Comparison of ENCODE assay signal across 21 cellular contexts in genomic region chr10:28906934-28907333, GRCh38.
DNase-seq lines count a peak whose midpoint lies in the region; ATAC-seq, FAIRE-seq and TF ChIP-seq lines count a peak whose summit lies in the region.
"Had no signal": no experiment of that assay in that cellular context is flagged by ENCODE, and none has a peak within 500 bp of the region (broad histone marks: within the 10 kb centered on the region; RNA-seq: fewer than 3 reads in every experiment).

No MANE protein-coding gene starts in this region.

- H3K27me3 ChIP-seq in ascending aorta (no peaks in the 10 kb centered on the region), foreskin keratinocyte (no peaks in the 10 kb centered on the region), A673 (replicated peaks; ENCODE audit: insufficient read depth, low read depth, low read length, poor library complexity) (no peaks in the 10 kb centered on the region)
- H3K27me3 ChIP-seq: suprapubic skin had no signal

- H3K4me1 ChIP-seq in A549 (peaks cover 34% of the 10 kb centered on the region), ascending aorta (peaks cover 6 to 40% of the 10 kb centered on the region in 2 donors), foreskin keratinocyte (peaks cover 11% of the 10 kb centered on the region), A673 (ENCODE audit: insufficient read depth, low read length, poor library complexity, severe bottlenecking) (no peaks in the 10 kb centered on the region)
- H3K4me1 ChIP-seq: suprapubic skin had no signal

- FAIRE-seq in A549 (lab: Jason Lieb, UNC) = no peak

- CTCF ChIA-PET in A549 (lab: Yijun Ruan, JAX) = interaction anchor here (1.0 to 1.3 kb wide), 2 partner anchors 15 to 32 kb away, joined by 3 to 5 read pairs; no protein-coding TSS in a partner anchor
- CTCF ChIA-PET in A673 (lab: Charles Lee) = no interaction called here

- H3K36me3 ChIP-seq in ascending aorta (no peaks in the 10 kb centered on the region), A673 (ENCODE audit: insufficient read depth, low read length, poor library complexity, severe bottlenecking) (no peaks in the 10 kb centered on the region)
- H3K36me3 ChIP-seq: suprapubic skin had no signal

- BruUV-seq in A673 (replicated peaks; lab: Mats Ljungman, UMichigan) = no TSS peak

- DNase-seq in A549 (ENCODE audit: low read depth in 1 of 2, low spot score in 1 of 2) (no peak), HT1080 (ENCODE audit: low read depth) (peak; percentile 64), ascending aorta (ENCODE audit: low spot score in 2 of 2) (no peak), foreskin keratinocyte (no peak), A673 (ENCODE audit: low spot score) (no peak), HT-29 (ENCODE audit: low spot score) (no peak), AG08396 (ENCODE audit: low spot score) (no peak)
- DNase-seq: ACHN; activated CD4-positive, alpha-beta T cell treated with anti-CD3 and anti-CD28 coated beads, Interleukin-2, amount 50 U/mL, for 4 hours; activated naive CD4-positive, alpha-beta T cell; aorta; CD4-positive, alpha-beta T cell; DMS153; foreskin fibroblast; naive B cell; NCI-H1417 treated with DMSO at 0.1 percent for 48 hours; NCI-H69; SHP77; T-helper 1 cell had no signal

- H3K27ac ChIP-seq in A549 (peak overlapping the region; percentile 29 to 48; a peak in 3 of 6 replicates), ascending aorta (peak overlapping the region; percentile 12 to 53), foreskin keratinocyte (no peak overlapping the region), A673 (ENCODE audit: low read depth, low read length, poor library complexity, severe bottlenecking) (no peak overlapping the region)
- H3K27ac ChIP-seq: suprapubic skin had no signal

- POLR2A ChIA-PET in A549 (lab: Yijun Ruan, JAX) (no interaction called here), A673 (lab: Charles Lee; ENCODE audit: low non-redundant PET) (no interaction called here)

- TF ChIP-seq EP300 in A549 (IDR thresholded peaks at IDR 0.05) = no peak

- TF ChIP-seq CTCF in A549 (IDR thresholded peaks at IDR 0.05) = no peak
- no peak for TF ChIP-seq CTCF in ascending aorta (IDR thresholded peaks at IDR 0.05)
- no peak for TF ChIP-seq CTCF in foreskin keratinocyte (conservative IDR thresholded peaks at IDR 0.05)
- TF ChIP-seq CTCF in A673 (conservative IDR thresholded peaks at IDR 0.05; ENCODE audit: low read depth, low read length) = no peak

- H3K4me2 ChIP-seq in A549 = peak overlapping the region; percentile 32; the same call in 2 of the 3 replicates

- intact Hi-C loops in ascending aorta (cut with DNase I) = loop anchor here (5.0 kb wide), 1 partner anchor 100 kb away; no protein-coding TSS in a partner anchor
- intact Hi-C loops in A673 (cut with micrococcal nuclease; ENCODE audit: unreplicated experiment) = no loop called here

- 84% methylated on average over 3 of the region's 3 CpGs for WGBS in A549 (ENCODE audit: missing lambda C conversion rate)

- TF ChIP-seq POLR2A in A549 (IDR thresholded peaks at IDR 0.05; ENCODE audit: low read length) = no peak

- ATAC-seq in A549 (no peak), foreskin keratinocyte (peak; percentile 40), GM18868 (IDR thresholded peaks at IDR 0.05; ENCODE audit: unreplicated experiment) (no peak)

- H3K4me3 ChIP-seq in A549 (no peak overlapping the region), ascending aorta (no peak overlapping the region), A673 (ENCODE audit: low read depth, low read length, poor library complexity, severe bottlenecking) (no peak overlapping the region)
- H3K4me3 ChIP-seq: suprapubic skin had no signal

- TF ChIP-seq RAD21 in A549 (conservative IDR thresholded peaks at IDR 0.05 in 1 of 2, IDR thresholded peaks at IDR 0.05 in 1 of 2) = no peak

- H3K9me3 ChIP-seq in A549 (no peaks in the 10 kb centered on the region), ascending aorta (no peaks in the 10 kb centered on the region), A673 (ENCODE audit: low read depth, low read length, poor library complexity, severe bottlenecking) (no peaks in the 10 kb centered on the region)
- H3K9me3 ChIP-seq: suprapubic skin had no signal

TF ChIP-seq in A549, 52 proteins besides CTCF, POLR2A, EP300 and RAD21:
- TF ChIP-seq FOSL2 (IDR thresholded peaks at IDR 0.05) (no peak), FOSL2 (CRISPR knock-in tag; IDR thresholded peaks at IDR 0.05) (0 out of 2 replicates have a peak, but pooled peaks have one; percentile 10), NR3C1 (IDR thresholded peaks at IDR 0.05) (no peak)
TF ChIP-seq in A549: peak in this region for 1.

Comparison
In these comparisons a context has a peak if more than half of its experiments do, and no peak if none do; other contexts are left out.
1. H3K27ac ChIP-seq: peak in A549 (2 of 2) and ascending aorta (2 of 2); none in foreskin keratinocyte (single experiment) and A673 (single experiment).